15 cellular contexts compared by ENCODE assay signal in genomic region chr19:55451163-55451521, GRCh38. TPM values are rescaled to one million over a fixed set of nuclear protein-coding genes. Genes with fewer than 3 reads are reported as not detected.
DNase-seq lines count a peak whose midpoint lies in the region; ATAC-seq, FAIRE-seq and TF ChIP-seq lines count a peak whose summit lies in the region.
"Had no signal": no experiment of that assay in that cellular context is flagged by ENCODE, and none has a peak within 500 bp of the region (broad histone marks: within the 10 kb centered on the region; RNA-seq: fewer than 3 reads in every experiment).

No MANE protein-coding gene starts in this region.

- no peaks in the 10 kb centered on the region for H3K79me2 ChIP-seq in DND-41 (ENCODE audit: insufficient read depth, low read length)

- H3K14ac ChIP-seq in mesenchymal stem cell (ENCODE audit: low read length in 2 of 2), result no peak overlapping the region

- H3K4ac ChIP-seq in mesenchymal stem cell (ENCODE audit: low read depth in 1 of 2, low read length in 2 of 2), result no peak overlapping the region

- no peak overlapping the region for H2AK5ac ChIP-seq in mesenchymal stem cell (ENCODE audit: low read length, severe bottlenecking)

- 0% methylated on average over 4 of the region's 34 CpGs for WGBS in A549 (ENCODE audit: missing lambda C conversion rate)
- 0% methylated on average over 9 of the region's 34 CpGs for WGBS in mesenchymal stem cell

- H4K91ac ChIP-seq in mesenchymal stem cell (ENCODE audit: low read length), result no peak overlapping the region

- H2BK12ac ChIP-seq in mesenchymal stem cell (ENCODE audit: low read length in 2 of 2), result no peak overlapping the region

- H3K36me3 ChIP-seq in DND-41 (ENCODE audit: insufficient read depth, low read length) (peaks cover 12% of the 10 kb centered on the region; the same call in 1 of the 2 replicates), mesenchymal stem cell (ENCODE audit: control insufficient read depth in 1 of 2, insufficient read depth in 2 of 2, low read depth in 1 of 2, low read length in 2 of 2) (peaks cover 11 to 30% of the 10 kb centered on the region in 2 experiments)

- no peak for TF ChIP-seq POLR2A in A549 (IDR thresholded peaks at IDR 0.05; ENCODE audit: low read length)

- H3K4me3 ChIP-seq in A549, result peak overlapping the region; percentile 44
- H3K4me3 ChIP-seq in DND-41 (ENCODE audit: low read depth in 1 of 2, low read length in 2 of 2), result peak overlapping the region in 1 of 2 experiments; percentile 54; a peak in 3 of 4 replicates
- no peak overlapping the region for H3K4me3 ChIP-seq in mesenchymal stem cell (ENCODE audit: insufficient read depth in 1 of 2, low read depth in 1 of 2, low read length in 2 of 2)

- ATAC-seq in A549 (no peak), DND-41 (ENCODE audit: insufficient read depth, low read depth) (0 out of 3 replicates have a peak, but pooled peaks have one; percentile 12), HG03571 (IDR thresholded peaks at IDR 0.05; ENCODE audit: unreplicated experiment) (no peak)

- peak overlapping the region in 1 of 2 experiments; percentile 68; a peak in 3 of 6 replicates for H3K27ac ChIP-seq in A549
- H3K27ac ChIP-seq in DND-41 (ENCODE audit: low read length), result no peak overlapping the region
- peak overlapping the region; percentile 91 for H3K27ac ChIP-seq in angular gyrus (ENCODE audit: low read depth, low read length)
- H3K27ac ChIP-seq in mesenchymal stem cell (ENCODE audit: low read length, poor library complexity, severe bottlenecking), result no peak overlapping the region
- H3K27ac ChIP-seq: KMS-11 had no signal

- no peak overlapping the region for H3K18ac ChIP-seq in mesenchymal stem cell (ENCODE audit: low read depth in 1 of 2, low read length in 2 of 2)

- peaks cover 19% of the 10 kb centered on the region for H3K27me3 ChIP-seq in DND-41 (ENCODE audit: insufficient read depth, low read length, poor library complexity)
- peaks cover 48 to 50% of the 10 kb centered on the region in 2 experiments for H3K27me3 ChIP-seq in mesenchymal stem cell (ENCODE audit: control insufficient read depth in 1 of 2, insufficient read depth in 1 of 2, low read length in 2 of 2)

- H4K20me1 ChIP-seq in DND-41 (ENCODE audit: insufficient read depth, low read length), result peaks cover 11% of the 10 kb centered on the region; the same call in 1 of the 2 replicates

- H3K4me1 ChIP-seq in A549, result peaks cover 32% of the 10 kb centered on the region
- peaks cover 16% of the 10 kb centered on the region for H3K4me1 ChIP-seq in DND-41 (ENCODE audit: insufficient read depth, low read length)
- peaks cover 30% of the 10 kb centered on the region for H3K4me1 ChIP-seq in mesenchymal stem cell (ENCODE audit: control insufficient read depth, insufficient read depth, low read depth, low read length)

- H2BK5ac ChIP-seq in mesenchymal stem cell (ENCODE audit: low read depth, low read length, poor library complexity, severe bottlenecking), result no peak overlapping the region

- H3K27ac Mint-ChIP-seq in progenitor cell of endocrine pancreas, result no peak overlapping the region
- H3K27ac Mint-ChIP-seq: activated CD4-positive, alpha-beta T cell treated with anti-CD3 and anti-CD28 coated beads, Interleukin-2, amount 10 ng/mL, durations not matched to agents 7 days and 5 days; CD14-positive monocyte had no signal

- TF ChIP-seq EP300 in A549 (IDR thresholded peaks at IDR 0.05), result no peak

- no peaks in the 10 kb centered on the region for H3K9me3 ChIP-seq in A549
- no peaks in the 10 kb centered on the region for H3K9me3 ChIP-seq in DND-41 (ENCODE audit: insufficient read depth, low read length, severe bottlenecking)
- no peaks in the 10 kb centered on the region for H3K9me3 ChIP-seq in mesenchymal stem cell (ENCODE audit: control insufficient read depth, low read length)

- no peak overlapping the region for H2BK15ac ChIP-seq in mesenchymal stem cell (ENCODE audit: low read depth, poor library complexity, severe bottlenecking)

- TF ChIP-seq CTCF in A549 (IDR thresholded peaks at IDR 0.05) (no peak), DND-41 (IDR thresholded peaks at IDR 0.05; ENCODE audit: borderline replicate concordance, extremely low read depth, low read length, poor library complexity, severe bottlenecking) (no peak), progenitor cell of endocrine pancreas (IDR thresholded peaks at IDR 0.05; ENCODE audit: unreplicated experiment) (no peak)

- H2AFZ ChIP-seq in DND-41 (ENCODE audit: low read depth, low read length) (no peak overlapping the region), mesenchymal stem cell (ENCODE audit: low read depth, low read length) (no peak overlapping the region)

- H3K79me1 ChIP-seq in mesenchymal stem cell (replicated peaks; ENCODE audit: low read length, poor library complexity, severe bottlenecking), result peaks cover 6% of the 10 kb centered on the region

- no peak overlapping the region for H3K4me3 Mint-ChIP-seq in progenitor cell of endocrine pancreas (ENCODE audit: low read depth)
- H3K4me3 Mint-ChIP-seq: activated CD4-positive, alpha-beta T cell treated with anti-CD3 and anti-CD28 coated beads, Interleukin-2, amount 10 ng/mL, durations not matched to agents 7 days and 5 days had no signal

- H4K8ac ChIP-seq in mesenchymal stem cell (ENCODE audit: low read length), result no peak overlapping the region

- H3K4me2 ChIP-seq in A549, result peak overlapping the region; percentile 98
- peak overlapping the region; percentile 85 for H3K4me2 ChIP-seq in DND-41 (ENCODE audit: insufficient read depth, low read length)
- peak overlapping the region; percentile 48 for H3K4me2 ChIP-seq in mesenchymal stem cell (ENCODE audit: low read length, poor library complexity, severe bottlenecking)
- H3K4me2 ChIP-seq: KMS-11 had no signal

- DNase-seq in A549 (ENCODE audit: low read depth in 1 of 2, low spot score in 1 of 2) (no peak), DND-41 (peak; percentile 21), mesenchymal stem cell (no peak), medulla oblongata (ENCODE audit: extremely low spot score) (no peak), mesenteric fat pad (ENCODE audit: low spot score) (no peak), progenitor cell of endocrine pancreas (ENCODE audit: low spot score, unreplicated experiment) (no peak)
- DNase-seq: activated CD4-positive, alpha-beta T cell treated with anti-CD3 and anti-CD28 coated beads, Interleukin-2, amount 10 ng/mL, durations not matched to agents 7 days and 5 days; mesendoderm; NCI-H187; NK-92 treated with Interleukin-12 subunit alpha and Interleukin-12 subunit beta, amount 100 ng/mL, for 24 hours had no signal

- CTCF ChIA-PET in A549 (lab: Yijun Ruan, JAX), result interaction anchor here (0.6 to 1.0 kb wide), 2 partner anchors 16 to 346 kb away, joined by 3 read pairs; no protein-coding TSS in a partner anchor

- H3K4me1 Mint-ChIP-seq in progenitor cell of endocrine pancreas (ENCODE audit: low read depth), result peaks cover 8% of the 10 kb centered on the region

- POLR2A ChIA-PET in A549 (lab: Yijun Ruan, JAX), result no interaction called here

- peak overlapping the region; percentile 49; the same call in 1 of the 2 replicates for H3K9ac ChIP-seq in DND-41 (ENCODE audit: low read depth, low read length)
- H3K9ac ChIP-seq in mesenchymal stem cell (ENCODE audit: low read length), result no peak overlapping the region
- H3K9ac ChIP-seq: KMS-11 had no signal

- peaks cover 31% of the 10 kb centered on the region for H3K27me3 Mint-ChIP-seq in progenitor cell of endocrine pancreas

- no peak for FAIRE-seq in A549 (lab: Jason Lieb, UNC)

- H2BK120ac ChIP-seq in mesenchymal stem cell (ENCODE audit: low read depth, low read length), result no peak overlapping the region

- H3K9me3 Mint-ChIP-seq in progenitor cell of endocrine pancreas (ENCODE audit: low read depth), result no peaks in the 10 kb centered on the region
- H3K9me3 Mint-ChIP-seq: activated CD4-positive, alpha-beta T cell treated with anti-CD3 and anti-CD28 coated beads, Interleukin-2, amount 10 ng/mL, durations not matched to agents 7 days and 5 days had no signal

- no peak overlapping the region for H3K23ac ChIP-seq in mesenchymal stem cell (ENCODE audit: low read length in 2 of 2)

- H3K36me3 Mint-ChIP-seq in progenitor cell of endocrine pancreas (ENCODE audit: insufficient read depth), result peaks cover 7% of the 10 kb centered on the region

- TF ChIP-seq RAD21 in A549 (conservative IDR thresholded peaks at IDR 0.05 in 1 of 2, IDR thresholded peaks at IDR 0.05 in 1 of 2), result no peak

RNA-seq across cellular contexts. Expression of gene SHISA7, which starts 8.0 kb away (rescaled TPM):
- polyA plus RNA-seq in A549 (2011; rRNA removed), result 0.03 TPM in 1 of 2 replicates, not detected in the other
- polyA plus RNA-seq in A549 (2012; cell fraction: cytosol; rRNA removed), result not detected in 2 replicates
- polyA plus RNA-seq in A549 (2012; cell fraction: nucleus; rRNA removed), result 0.01 TPM in 1 of 2 replicates, not detected in the other
- 0.01 TPM in 1 of 3 replicates, not detected in the others for polyA plus RNA-seq in A549 (2017; fragmentation: RNase III; extraction: RNeasy Plus Mini Kit Qiagen cat#74134 plus additional on column Dnase treatment)
- polyA minus RNA-seq in A549 (2011; rRNA and poly(A)+ RNA removed), result 0.15 TPM in 1 of 2 replicates, not detected in the other
- not detected for polyA plus RNA-seq in mesenchymal stem cell (2013, experiment 1 of 2)
- under 0.01 TPM for polyA plus RNA-seq in mesenchymal stem cell (2013, experiment 2 of 2)
- not detected for total RNA-seq in mesenteric fat pad
- 0.10 TPM in 1 of 2 replicates, not detected in the other for total RNA-seq in progenitor cell of endocrine pancreas
- total RNA-seq: activated CD4-positive, alpha-beta T cell treated with anti-CD3 and anti-CD28 coated beads, Interleukin-2, amount 10 ng/mL, durations not matched to agents 7 days and 5 days; pulmonary artery endothelial cell had no signal
- polyA plus RNA-seq: CD14-positive monocyte had no signal

RNA-seq across cellular contexts. Expression of gene ISOC2, which starts 10.3 kb away (rescaled TPM):
- 45.3 and 51.5 TPM in 2 replicates for polyA plus RNA-seq in A549 (2011; rRNA removed)
- 79.6 and 132 TPM in 2 replicates for polyA plus RNA-seq in A549 (2012; cell fraction: cytosol; rRNA removed)
- 77.2 and 99.3 TPM in 2 replicates for polyA plus RNA-seq in A549 (2012; cell fraction: nucleus; rRNA removed)
- polyA plus RNA-seq in A549 (2017; fragmentation: RNase III; extraction: RNeasy Plus Mini Kit Qiagen cat#74134 plus additional on column Dnase treatment), result 52.7 to 57.8 TPM (median 54.1 TPM) in 3 replicates
- polyA minus RNA-seq in A549 (2011; rRNA and poly(A)+ RNA removed), result 16.2 and 19.7 TPM in 2 replicates
- polyA plus RNA-seq in mesenchymal stem cell (2013, experiment 1 of 2), result 54.6 TPM
- polyA plus RNA-seq in mesenchymal stem cell (2013, experiment 2 of 2), result 52.1 TPM
- 53.2 TPM for total RNA-seq in mesenteric fat pad
- 36.3 and 36.6 TPM in 2 replicates for total RNA-seq in progenitor cell of endocrine pancreas

RNA-seq across cellular contexts. Expression of gene C19orf85, which starts 13.4 kb away (rescaled TPM):
- polyA plus RNA-seq in A549 (2011; rRNA removed) (not detected in 2 replicates), A549 (2017; fragmentation: RNase III; extraction: RNeasy Plus Mini Kit Qiagen cat#74134 plus additional on column Dnase treatment) (not detected in 3 replicates)
- not detected in 2 replicates for polyA plus RNA-seq in A549 (2012; cell fraction: cytosol; rRNA removed)
- not detected in 2 replicates for polyA plus RNA-seq in A549 (2012; cell fraction: nucleus; rRNA removed)
- polyA minus RNA-seq in A549 (2011; rRNA and poly(A)+ RNA removed), result not detected in 2 replicates
- not detected for polyA plus RNA-seq in mesenchymal stem cell (2013, experiment 1 of 2)
- polyA plus RNA-seq in mesenchymal stem cell (2013, experiment 2 of 2), result not detected
- total RNA-seq in mesenteric fat pad (not detected), progenitor cell of endocrine pancreas (not detected in 2 replicates)
- total RNA-seq: activated CD4-positive, alpha-beta T cell treated with anti-CD3 and anti-CD28 coated beads, Interleukin-2, amount 10 ng/mL, durations not matched to agents 7 days and 5 days; pulmonary artery endothelial cell had no signal
- polyA plus RNA-seq: CD14-positive monocyte had no signal

RNA-seq across cellular contexts. Expression of gene ZNF628, which starts 25.3 kb away (rescaled TPM):
- polyA plus RNA-seq in A549 (2011; rRNA removed) (0.32 and 0.48 TPM in 2 replicates), A549 (2017; fragmentation: RNase III; extraction: RNeasy Plus Mini Kit Qiagen cat#74134 plus additional on column Dnase treatment) (4.7 to 5.9 TPM (median 5.7 TPM) in 3 replicates)
- polyA plus RNA-seq in A549 (2012; cell fraction: cytosol; rRNA removed), result 2.5 and 4.8 TPM in 2 replicates
- polyA plus RNA-seq in A549 (2012; cell fraction: nucleus; rRNA removed), result 7.0 and 12.6 TPM in 2 replicates
- 0.70 and 1.0 TPM in 2 replicates for polyA minus RNA-seq in A549 (2011; rRNA and poly(A)+ RNA removed)
- polyA plus RNA-seq in mesenchymal stem cell (2013, experiment 1 of 2), result 7.0 TPM
- polyA plus RNA-seq in mesenchymal stem cell (2013, experiment 2 of 2), result 6.6 TPM
- total RNA-seq in mesenteric fat pad (9.7 TPM), progenitor cell of endocrine pancreas (12.9 and 16.8 TPM in 2 replicates)

RNA-seq across cellular contexts. Expression of gene NAT14, which starts 33.8 kb away (rescaled TPM):
- polyA plus RNA-seq in A549 (2011; rRNA removed), result 16.8 and 21.0 TPM in 2 replicates
- polyA plus RNA-seq in A549 (2012; cell fraction: cytosol; rRNA removed), result 48.1 and 50.6 TPM in 2 replicates
- polyA plus RNA-seq in A549 (2012; cell fraction: nucleus; rRNA removed), result 98.9 and 106 TPM in 2 replicates
- 46.5 to 57.4 TPM (median 50.3 TPM) in 3 replicates for polyA plus RNA-seq in A549 (2017; fragmentation: RNase III; extraction: RNeasy Plus Mini Kit Qiagen cat#74134 plus additional on column Dnase treatment)
- polyA minus RNA-seq in A549 (2011; rRNA and poly(A)+ RNA removed), result 7.6 and 10.2 TPM in 2 replicates
- polyA plus RNA-seq in mesenchymal stem cell (2013, experiment 1 of 2), result 106 TPM
- 108 TPM for polyA plus RNA-seq in mesenchymal stem cell (2013, experiment 2 of 2)
- 7.3 TPM for total RNA-seq in mesenteric fat pad
- 62.6 and 69.7 TPM in 2 replicates for total RNA-seq in progenitor cell of endocrine pancreas

Comparison
In these comparisons a context has a peak if more than half of its experiments do, and no peak if none do; other contexts are left out.
1. H3K4me2 ChIP-seq: peak in every context shown above with its lines; median percentile 98 in A549; 85 in DND-41; 48 in mesenchymal stem cell.